Comparison of ENCODE assay signal across 1 cellular context in the genomic region with DNA sequence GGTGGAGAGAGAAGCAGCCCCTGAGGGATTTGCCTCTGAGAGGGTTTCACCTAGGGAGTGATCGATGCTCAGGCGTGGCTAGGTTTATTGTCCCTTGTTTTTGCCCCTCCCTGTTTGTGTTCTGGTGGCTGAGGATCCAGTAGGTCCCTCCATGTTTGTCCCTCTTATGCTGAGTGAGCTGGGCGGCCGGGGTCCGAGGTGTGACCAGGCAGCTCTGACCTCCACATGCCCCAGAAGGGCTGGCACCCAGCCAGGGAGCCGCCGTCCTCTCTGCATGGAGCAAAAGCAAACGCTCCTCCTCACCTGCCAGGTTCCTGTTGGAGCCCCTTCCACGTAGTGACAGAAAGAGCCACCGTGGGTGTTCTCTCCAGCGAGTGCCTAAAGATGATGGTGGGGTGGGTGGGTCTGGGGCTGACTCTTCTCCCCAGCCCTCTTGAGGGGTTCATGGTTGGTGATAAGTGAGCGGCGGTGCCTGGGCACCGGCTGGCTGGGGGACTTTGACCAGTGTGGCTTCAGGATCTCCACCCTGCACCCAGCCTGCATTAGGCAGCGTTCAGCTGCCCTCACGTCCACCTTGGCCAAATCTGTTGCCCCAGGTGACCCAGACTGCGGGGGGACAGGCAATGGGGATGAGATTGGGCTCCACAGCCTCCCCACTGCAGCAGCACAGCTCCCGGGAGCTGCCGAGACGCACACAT.
TF ChIP-seq lines count a peak whose summit lies in the region.

No MANE protein-coding gene starts in this region.

TF ChIP-seq in Ishikawa, 13 proteins besides CTCF, POLR2A, EP300 and RAD21:
- TF ChIP-seq NFIC (IDR thresholded peaks at IDR 0.05) (peak; percentile 17; the same call in 1 of the 2 replicates), CREB1 (IDR thresholded peaks at IDR 0.05; ENCODE audit: low read depth) (no peak)
- TF ChIP-seq, protein P1, sequence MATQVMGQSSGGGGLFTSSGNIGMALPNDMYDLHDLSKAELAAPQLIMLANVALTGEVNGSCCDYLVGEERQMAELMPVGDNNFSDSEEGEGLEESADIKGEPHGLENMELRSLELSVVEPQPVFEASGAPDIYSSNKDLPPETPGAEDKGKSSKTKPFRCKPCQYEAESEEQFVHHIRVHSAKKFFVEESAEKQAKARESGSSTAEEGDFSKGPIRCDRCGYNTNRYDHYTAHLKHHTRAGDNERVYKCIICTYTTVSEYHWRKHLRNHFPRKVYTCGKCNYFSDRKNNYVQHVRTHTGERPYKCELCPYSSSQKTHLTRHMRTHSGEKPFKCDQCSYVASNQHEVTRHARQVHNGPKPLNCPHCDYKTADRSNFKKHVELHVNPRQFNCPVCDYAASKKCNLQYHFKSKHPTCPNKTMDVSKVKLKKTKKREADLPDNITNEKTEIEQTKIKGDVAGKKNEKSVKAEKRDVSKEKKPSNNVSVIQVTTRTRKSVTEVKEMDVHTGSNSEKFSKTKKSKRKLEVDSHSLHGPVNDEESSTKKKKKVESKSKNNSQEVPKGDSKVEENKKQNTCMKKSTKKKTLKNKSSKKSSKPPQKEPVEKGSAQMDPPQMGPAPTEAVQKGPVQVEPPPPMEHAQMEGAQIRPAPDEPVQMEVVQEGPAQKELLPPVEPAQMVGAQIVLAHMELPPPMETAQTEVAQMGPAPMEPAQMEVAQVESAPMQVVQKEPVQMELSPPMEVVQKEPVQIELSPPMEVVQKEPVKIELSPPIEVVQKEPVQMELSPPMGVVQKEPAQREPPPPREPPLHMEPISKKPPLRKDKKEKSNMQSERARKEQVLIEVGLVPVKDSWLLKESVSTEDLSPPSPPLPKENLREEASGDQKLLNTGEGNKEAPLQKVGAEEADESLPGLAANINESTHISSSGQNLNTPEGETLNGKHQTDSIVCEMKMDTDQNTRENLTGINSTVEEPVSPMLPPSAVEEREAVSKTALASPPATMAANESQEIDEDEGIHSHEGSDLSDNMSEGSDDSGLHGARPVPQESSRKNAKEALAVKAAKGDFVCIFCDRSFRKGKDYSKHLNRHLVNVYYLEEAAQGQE (IDR thresholded peaks at IDR 0.05; ENCODE audit: low read depth): no peak
